Comparison of ENCODE assay signal across 27 cellular contexts in the genomic region with DNA sequence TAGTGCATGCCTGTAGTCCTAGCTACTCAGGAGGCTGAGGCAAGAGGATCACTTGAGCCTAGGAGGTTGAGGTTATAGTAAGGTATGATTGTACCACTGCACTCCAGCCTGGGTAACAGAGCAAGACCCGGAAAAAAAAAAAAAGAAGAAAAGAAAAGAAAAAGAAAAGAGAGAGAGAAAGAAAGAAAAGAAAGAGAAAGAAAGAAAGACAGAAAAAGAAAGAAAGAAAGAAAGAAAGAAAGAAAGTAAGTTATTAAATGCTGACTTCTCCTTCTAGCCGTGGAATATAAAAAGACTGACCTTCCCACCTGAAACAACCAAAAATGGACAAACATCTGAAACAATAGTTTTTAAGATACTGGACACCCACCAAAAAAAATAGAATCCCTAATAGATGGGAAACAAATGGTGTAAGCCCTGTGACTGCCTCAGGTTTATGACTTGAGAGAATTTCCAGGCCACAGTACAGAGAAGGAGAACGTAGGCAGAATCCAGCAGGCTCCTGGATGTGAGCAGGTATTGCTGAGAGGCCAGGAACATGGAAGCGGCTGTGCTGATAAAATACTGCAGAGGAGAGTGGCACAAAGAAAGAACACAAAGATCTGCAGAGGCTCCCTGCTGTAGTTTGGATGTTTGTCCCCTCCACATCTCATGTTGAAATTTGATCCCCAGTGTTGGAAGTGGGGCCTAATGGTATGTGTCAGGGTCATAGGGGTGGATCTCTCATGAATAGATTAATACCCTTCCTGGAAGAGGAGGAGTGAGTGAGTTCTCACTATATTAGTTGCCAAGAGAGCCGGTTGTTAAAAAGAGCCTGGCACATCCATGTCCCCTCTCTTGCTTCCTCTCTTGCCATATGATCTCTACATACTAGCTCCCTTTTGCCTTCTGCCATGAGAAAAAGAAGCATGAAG. TPM values are rescaled to one million over a fixed set of nuclear protein-coding genes. Genes with fewer than 3 reads are reported as not detected.
A peak's percentile ranks its signal among the peaks of the same experiment; 100 is the strongest.
DNase-seq lines count a peak whose midpoint lies in the region; ATAC-seq and TF ChIP-seq lines count a peak whose summit lies in the region.
"Had no signal": no experiment of that assay in that cellular context is flagged by ENCODE, and none has a peak within 500 bp of the region (broad histone marks: within the 10 kb centered on the region; RNA-seq: fewer than 3 reads in every experiment).

No MANE protein-coding gene starts in this region.

- WGBS in endodermal cell (ENCODE audit: insufficient coverage in 1 of 2, insufficient read length in 1 of 2), 2 experiments: 60 to 87% methylated on average over 5 of the region's 5 CpGs

- no peak overlapping the region for H3K9ac ChIP-seq in endodermal cell (ENCODE audit: extremely low read depth, low read length, poor library complexity, severe bottlenecking)
- H3K9ac ChIP-seq: KMS-11 had no signal

- H3K27me3 Mint-ChIP-seq in endodermal cell (ENCODE audit: insufficient read depth) (no peaks in the 10 kb centered on the region), mesothelial cell of epicardium (ENCODE audit: low read depth) (no peaks in the 10 kb centered on the region), progenitor cell of endocrine pancreas (no peaks in the 10 kb centered on the region)
- H3K27me3 Mint-ChIP-seq in effector memory CD8-positive, alpha-beta T cell: peaks cover 22 to 27% of the 10 kb centered on the region in 2 donors

- H3K36me3 ChIP-seq in endodermal cell (ENCODE audit: control insufficient read depth, insufficient read depth, low read length): no peaks in the 10 kb centered on the region

- H3K4me3 Mint-ChIP-seq in endodermal cell (no peak overlapping the region), mesothelial cell of epicardium (no peak overlapping the region), progenitor cell of endocrine pancreas (ENCODE audit: low read depth) (no peak overlapping the region)
- no peak overlapping the region for H3K4me3 Mint-ChIP-seq in effector memory CD8-positive, alpha-beta T cell
- H3K4me3 Mint-ChIP-seq: CD8-positive, alpha-beta T cell had no signal

- H3K4me3 ChIP-seq in endodermal cell (ENCODE audit: low read length): no peak overlapping the region
- H3K4me3 ChIP-seq: PC-9 had no signal

- TF ChIP-seq CTCF in endodermal cell (conservative IDR thresholded peaks at IDR 0.05): no peak
- TF ChIP-seq CTCF in mesothelial cell of epicardium (IDR thresholded peaks at IDR 0.05; ENCODE audit: unreplicated experiment): no peak
- TF ChIP-seq CTCF in progenitor cell of endocrine pancreas (IDR thresholded peaks at IDR 0.05; ENCODE audit: unreplicated experiment): no peak

- no peaks in the 10 kb centered on the region for H3K27me3 ChIP-seq in endodermal cell (ENCODE audit: control insufficient read depth, insufficient read depth, low read length, poor library complexity, severe bottlenecking)

- peak overlapping the region; percentile 6 for H3K27ac Mint-ChIP-seq in endodermal cell
- peak overlapping the region; percentile 67 for H3K27ac Mint-ChIP-seq in mesothelial cell of epicardium
- peak overlapping the region; percentile 81 for H3K27ac Mint-ChIP-seq in progenitor cell of endocrine pancreas
- no peak overlapping the region for H3K27ac Mint-ChIP-seq in effector memory CD8-positive, alpha-beta T cell
- H3K27ac Mint-ChIP-seq: CD8-positive, alpha-beta T cell had no signal

- peaks cover 6% of the 10 kb centered on the region for H3K4me1 Mint-ChIP-seq in endodermal cell
- H3K4me1 Mint-ChIP-seq in mesothelial cell of epicardium: peaks cover 9% of the 10 kb centered on the region
- peaks cover 16% of the 10 kb centered on the region for H3K4me1 Mint-ChIP-seq in progenitor cell of endocrine pancreas (ENCODE audit: low read depth)
- H3K4me1 Mint-ChIP-seq in effector memory CD8-positive, alpha-beta T cell (ENCODE audit: low read depth in 2 of 2): no peaks in the 10 kb centered on the region

- DNase-seq in NCI-H748 (lab: John Stamatoyannopoulos, UW; ENCODE audit: unreplicated experiment): peak; percentile 5
- DNase-seq in NCI-H748 treated with DMSO at 0.1 percent for 48 hours (lab: John Stamatoyannopoulos, UW): no peak
- no peak for DNase-seq in endodermal cell
- DNase-seq in mesothelial cell of epicardium (ENCODE audit: low spot score in 2 of 2, unreplicated experiment in 2 of 2): no peak
- DNase-seq in progenitor cell of endocrine pancreas (ENCODE audit: low spot score, unreplicated experiment): no peak
- no peak for DNase-seq in effector memory CD8-positive, alpha-beta T cell
- DNase-seq in HK-2 (ENCODE audit: unreplicated experiment): no peak
- no peak for DNase-seq in HuH-7.5 (ENCODE audit: low spot score)
- DNase-seq: AML-193; C1 segment of cervical spinal cord; Calu3; CD8-positive, alpha-beta T cell; DMS153; HCEC 1CT; NCI-H1105; NCI-H1694; NCI-H2081; NCI-H69; PC-9; SIG-M5 had no signal

- H3K36me3 Mint-ChIP-seq in endodermal cell (ENCODE audit: low read depth) (no peaks in the 10 kb centered on the region), mesothelial cell of epicardium (peaks cover 15% of the 10 kb centered on the region), progenitor cell of endocrine pancreas (ENCODE audit: insufficient read depth) (peaks cover 4% of the 10 kb centered on the region)
- H3K36me3 Mint-ChIP-seq in effector memory CD8-positive, alpha-beta T cell (ENCODE audit: insufficient read depth): peaks cover 3% of the 10 kb centered on the region

- H3K27ac ChIP-seq in endodermal cell (ENCODE audit: low read depth, low read length): peak overlapping the region; percentile 44
- H3K27ac ChIP-seq: KMS-11, PC-9, RWPE1 had no signal

- peaks cover 14% of the 10 kb centered on the region for H3K9me3 ChIP-seq in endodermal cell (ENCODE audit: control insufficient read depth, low read length)

- ATAC-seq in effector memory CD8-positive, alpha-beta T cell (replicated peaks): no peak
- ATAC-seq: CD8-positive, alpha-beta T cell had no signal

- H3K9me3 Mint-ChIP-seq in endodermal cell (peaks cover 15% of the 10 kb centered on the region), mesothelial cell of epicardium (peaks cover 24% of the 10 kb centered on the region), progenitor cell of endocrine pancreas (ENCODE audit: low read depth) (peaks cover 14% of the 10 kb centered on the region)
- H3K9me3 Mint-ChIP-seq in effector memory CD8-positive, alpha-beta T cell: peaks cover 2 to 14% of the 10 kb centered on the region in 2 donors

- no peaks in the 10 kb centered on the region for H3K4me1 ChIP-seq in endodermal cell (ENCODE audit: control insufficient read depth, insufficient read depth, low read length)

RNA-seq across cellular contexts. Expression of gene PRSS50, which starts 41.8 kb away (rescaled TPM):
- total RNA-seq in endodermal cell (1 to 10 TPM; 1.2 to 4.4 TPM), mesothelial cell of epicardium (4.4 to 4.8 TPM (median 4.5 TPM) in 3 replicates), progenitor cell of endocrine pancreas (1.9 TPM in 2 replicates)
- 0.43 TPM for polyA plus RNA-seq in endodermal cell (2013, experiment 1 of 2)
- 0.62 TPM for polyA plus RNA-seq in endodermal cell (2013, experiment 2 of 2)
- total RNA-seq: A172; Calu3; CD8-positive, alpha-beta T cell; G401; HT1080; NCI-H460 had no signal
- polyA plus RNA-seq: AG04450 had no signal

RNA-seq across cellular contexts. Expression of gene TMIE, which starts 58.3 kb away (rescaled TPM):
- total RNA-seq in endodermal cell: 1 to 10 TPM; 1.0 to 1.1 TPM
- 0.21 TPM for polyA plus RNA-seq in endodermal cell (2013, experiment 1 of 2)
- 0.21 TPM for polyA plus RNA-seq in endodermal cell (2013, experiment 2 of 2)
- 0.31 to 0.68 TPM (median 0.54 TPM) in 3 replicates for total RNA-seq in mesothelial cell of epicardium
- 0.50 and 0.53 TPM in 2 replicates for total RNA-seq in progenitor cell of endocrine pancreas
- total RNA-seq: A172, G401, HT1080 had no signal
- polyA plus RNA-seq: AG04450 had no signal

Comparison
In these comparisons a context has a peak if more than half of its experiments do, and no peak if none do; other contexts are left out.
1. H3K27ac Mint-ChIP-seq: peak in endodermal cell (single experiment), mesothelial cell of epicardium (single experiment) and progenitor cell of endocrine pancreas (single experiment); none in effector memory CD8-positive, alpha-beta T cell (0 of 2).